In the genomic region with DNA sequence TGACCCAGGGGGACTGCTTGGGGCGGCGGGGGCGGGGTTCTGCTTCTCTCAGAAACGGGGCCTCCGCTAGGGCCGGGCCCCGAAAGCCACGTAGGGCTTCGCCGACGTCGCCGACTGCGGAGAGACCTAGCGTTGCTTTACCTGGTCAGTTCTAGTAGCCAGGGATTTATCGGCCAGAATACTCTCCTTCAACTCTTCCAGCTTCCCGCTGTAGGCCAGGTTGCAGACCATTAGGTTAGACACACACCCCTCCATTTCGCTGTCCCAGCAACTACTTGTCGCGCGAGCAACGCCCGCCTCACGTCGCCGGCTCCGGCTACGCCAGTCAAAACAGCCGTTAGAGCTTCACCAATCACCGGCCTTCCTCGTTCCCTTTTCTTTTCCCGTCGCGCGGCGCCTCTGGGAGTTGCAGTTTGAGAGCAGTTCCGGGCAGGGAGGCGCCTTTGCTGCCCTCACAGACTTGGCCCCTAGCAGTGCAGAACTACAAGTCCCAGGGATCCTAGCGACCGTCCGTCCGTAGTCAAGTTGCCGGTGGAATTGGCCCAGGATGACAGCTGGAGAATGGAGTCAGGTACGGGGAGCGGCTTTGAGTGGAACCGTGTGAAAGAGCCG, we compare ENCODE assay signal across 8 cellular contexts. TPM values are rescaled to one million over a fixed set of nuclear protein-coding genes. Genes with fewer than 3 reads are reported as not detected.
DNase-seq lines count a peak whose midpoint lies in the region; ATAC-seq lines count a peak whose summit lies in the region.

A gene with protein sequence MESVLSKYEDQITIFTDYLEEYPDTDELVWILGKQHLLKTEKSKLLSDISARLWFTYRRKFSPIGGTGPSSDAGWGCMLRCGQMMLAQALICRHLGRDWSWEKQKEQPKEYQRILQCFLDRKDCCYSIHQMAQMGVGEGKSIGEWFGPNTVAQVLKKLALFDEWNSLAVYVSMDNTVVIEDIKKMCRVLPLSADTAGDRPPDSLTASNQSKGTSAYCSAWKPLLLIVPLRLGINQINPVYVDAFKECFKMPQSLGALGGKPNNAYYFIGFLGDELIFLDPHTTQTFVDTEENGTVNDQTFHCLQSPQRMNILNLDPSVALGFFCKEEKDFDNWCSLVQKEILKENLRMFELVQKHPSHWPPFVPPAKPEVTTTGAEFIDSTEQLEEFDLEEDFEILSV (plus strand): TSS at position 513 of the 612 bp plus-strand sequence. CDS start 49 bp downstream, at position 562.
A gene with protein sequence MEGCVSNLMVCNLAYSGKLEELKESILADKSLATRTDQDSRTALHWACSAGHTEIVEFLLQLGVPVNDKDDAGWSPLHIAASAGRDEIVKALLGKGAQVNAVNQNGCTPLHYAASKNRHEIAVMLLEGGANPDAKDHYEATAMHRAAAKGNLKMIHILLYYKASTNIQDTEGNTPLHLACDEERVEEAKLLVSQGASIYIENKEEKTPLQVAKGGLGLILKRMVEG (minus strand): TSS at position 277 of the 612 bp plus-strand sequence. CDS start 22 bp downstream, at position 255.

- H3K9me3 Mint-ChIP-seq in naive B cell = no peaks in the 10 kb centered on the region
- H3K9me3 Mint-ChIP-seq in stimulated activated effector memory CD8-positive, alpha-beta T cell treated with anti-CD3 and anti-CD28 coated beads, Interleukin-12 subunit alpha, Interleukin-12 subunit beta, amount 100 ng/mL, for 72 hours = no peaks in the 10 kb centered on the region

- no peak within 1 kb of the TSS for H3K27ac Mint-ChIP-seq in naive B cell
- H3K27ac Mint-ChIP-seq in stimulated activated effector memory CD8-positive, alpha-beta T cell treated with anti-CD3 and anti-CD28 coated beads, Interleukin-12 subunit alpha, Interleukin-12 subunit beta, amount 100 ng/mL, for 72 hours = no peak within 1 kb of the TSS

- no peaks in the 10 kb centered on the region for H3K27me3 Mint-ChIP-seq in naive B cell

- no peaks in the 10 kb centered on the region for H3K36me3 Mint-ChIP-seq in naive B cell
- peaks cover 18% of the 10 kb centered on the region for H3K36me3 Mint-ChIP-seq in stimulated activated effector memory CD8-positive, alpha-beta T cell treated with anti-CD3 and anti-CD28 coated beads, Interleukin-12 subunit alpha, Interleukin-12 subunit beta, amount 100 ng/mL, for 72 hours

- no peak within 1 kb of the TSS for H3K4me3 Mint-ChIP-seq in naive B cell
- H3K4me3 Mint-ChIP-seq in stimulated activated effector memory CD8-positive, alpha-beta T cell treated with anti-CD3 and anti-CD28 coated beads, Interleukin-12 subunit alpha, Interleukin-12 subunit beta, amount 100 ng/mL, for 72 hours = no peak within 1 kb of the TSS

- peak; percentile 92 to 93 for ATAC-seq in naive B cell (ENCODE audit: low read depth in 2 of 2)
- peak; percentile 98 for ATAC-seq in stimulated activated effector memory CD8-positive, alpha-beta T cell treated with anti-CD3 and anti-CD28 coated beads, Interleukin-12 subunit alpha, Interleukin-12 subunit beta, amount 100 ng/mL, for 72 hours

- no peaks in the 10 kb centered on the region for H3K4me1 Mint-ChIP-seq in naive B cell
- peaks cover 7% of the 10 kb centered on the region for H3K4me1 Mint-ChIP-seq in stimulated activated effector memory CD8-positive, alpha-beta T cell treated with anti-CD3 and anti-CD28 coated beads, Interleukin-12 subunit alpha, Interleukin-12 subunit beta, amount 100 ng/mL, for 72 hours

- DNase-seq in EL = peak; percentile 95
- peak; percentile 94 for DNase-seq in H4 (ENCODE audit: low spot score)
- DNase-seq in LHCN-M2 (ENCODE audit: low read depth) = peak; percentile 94
- DNase-seq in RKO (ENCODE audit: low spot score) = peak; percentile 93
- peak; percentile 78 for DNase-seq in activated T-helper 1 cell treated with Interleukin-2 at 50 U/mL for 16 hours (ENCODE audit: low read depth)
- peak; percentile 93 for DNase-seq in fibroblast of gingiva (ENCODE audit: low read depth)
- peak; percentile 86 for DNase-seq in naive B cell
- DNase-seq in stimulated activated effector memory CD8-positive, alpha-beta T cell treated with anti-CD3 and anti-CD28 coated beads, Interleukin-12 subunit alpha, Interleukin-12 subunit beta, amount 100 ng/mL, for 72 hours (ENCODE audit: low spot score in 2 of 2) = peak; percentile 60 to 87

RNA-seq across cellular contexts. Expression of the first gene that starts in this region (rescaled TPM):
- total RNA-seq in H4 (2014; rRNA removed; shearing (Covaris generic)) = 15.3 and 18.3 TPM in 2 replicates
- 12.5 and 13.3 TPM in 2 replicates for total RNA-seq in LHCN-M2 (2014; rRNA removed)
- 5.7 TPM for polyA plus RNA-seq in LHCN-M2 (2012)
- polyA plus RNA-seq in naive B cell (ENCODE audit: low read depth in 6 of 6) = 10 to 100 TPM; 11.8 to 31.1 (median 18.4) TPM

RNA-seq across cellular contexts. Expression of the second gene that starts in this region (rescaled TPM):
- 190 and 201 TPM in 2 replicates for total RNA-seq in H4 (2014; rRNA removed; shearing (Covaris generic))
- total RNA-seq in LHCN-M2 (2014; rRNA removed) = 73.9 and 92.3 TPM in 2 replicates
- 46.5 TPM for polyA plus RNA-seq in LHCN-M2 (2012)
- 100 to 1,000 TPM in 1 of 6 donors, 10 to 100 TPM in 5; 53.3 to 111 (median 73.8) TPM for polyA plus RNA-seq in naive B cell (ENCODE audit: low read depth in 6 of 6)

Comparison
In these comparisons a context has a peak if more than half of its experiments do, and no peak if none do; other contexts are left out.
1. Peak in every context shown above with its lines: DNase-seq and ATAC-seq.